ENCODE assay signal across 10 cellular contexts in the genomic region with DNA sequence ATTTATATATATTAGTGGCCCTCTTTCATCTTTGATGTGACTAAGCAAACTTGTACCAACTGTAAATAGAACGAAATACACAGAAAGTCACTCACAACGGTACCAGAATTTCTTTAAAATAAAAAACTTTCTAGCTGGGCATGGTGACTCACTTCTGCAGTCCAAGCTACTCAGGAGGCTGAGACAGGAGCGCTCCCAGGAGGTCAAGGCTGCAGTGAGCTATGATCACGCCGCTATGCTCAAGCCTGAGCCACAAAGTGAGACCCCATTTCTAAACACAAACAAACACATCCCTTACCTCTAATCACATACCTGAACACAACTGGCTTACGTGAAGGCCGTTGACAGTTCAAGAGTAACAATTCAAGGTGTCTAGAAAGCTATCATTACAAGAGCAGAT. TPM values are rescaled to one million over a fixed set of nuclear protein-coding genes. Genes with fewer than 3 reads are reported as not detected.
DNase-seq lines count a peak whose midpoint lies in the region; ATAC-seq and TF ChIP-seq lines count a peak whose summit lies in the region.
"Had no signal": no experiment of that assay in that cellular context is flagged by ENCODE, and none has a peak within 500 bp of the region (broad histone marks: within the 10 kb centered on the region; RNA-seq: fewer than 3 reads in every experiment).

No MANE protein-coding gene starts in this region.

- intact Hi-C loops in naive thymus-derived CD4-positive, alpha-beta T cell (cut with micrococcal nuclease): loop anchor here in 1 of 2 donors (5.0 kb wide), 1 partner anchor 54 kb away; the partner anchor contains the start of gene GHDC
- intact Hi-C loops in vagina (cut with DNase I): no loop called here

- no peak for TF ChIP-seq CTCF in vagina (IDR thresholded peaks at IDR 0.05)

- POLR2A ChIA-PET in naive thymus-derived CD4-positive, alpha-beta T cell (lab: Charles Lee): interaction anchor here (0.6 to 7.7 kb wide), 11 partner anchors 9 to 229 kb away, joined by 3 to 321 read pairs (median 4); partner anchors contain the start of genes DNAJC7, GHDC, STAT3 and STAT5A

- CTCF ChIA-PET in naive thymus-derived CD4-positive, alpha-beta T cell (lab: Charles Lee): interaction anchor here (0.6 to 3.4 kb wide), 6 partner anchors 8 to 66 kb away, joined by 3 to 24 read pairs (median 4); partner anchors contain the start of gene STAT5B

- peak overlapping the region; percentile 82 for H3K27ac Mint-ChIP-seq in stimulated activated naive CD8-positive, alpha-beta T cell treated with anti-CD3 and anti-CD28 coated beads, Interleukin-15, Interleukin-2, amounts not matched to agents 100 ng/mL and 50 ng/mL, for 24 hours
- peak overlapping the region; percentile 98 for H3K27ac Mint-ChIP-seq in activated naive CD8-positive, alpha-beta T cell treated with anti-CD3 and anti-CD28 coated beads, Interleukin-2, amount 50 U/mL, for 24 hours
- H3K27ac Mint-ChIP-seq in naive thymus-derived CD4-positive, alpha-beta T cell: peak overlapping the region; percentile 97 to 99 (median 99)

- no peak for DNase-seq in stimulated activated naive CD8-positive, alpha-beta T cell treated with anti-CD3 and anti-CD28 coated beads, Interleukin-15, Interleukin-2, amounts not matched to agents 100 U/mL and 50 U/mL, for 24 hours
- no peak for DNase-seq in activated naive CD8-positive, alpha-beta T cell treated with anti-CD3 and anti-CD28 coated beads, Interleukin-2, amount 50 U/mL, for 24 hours
- peak in 1 of 9 donors; percentile 14 for DNase-seq in naive thymus-derived CD4-positive, alpha-beta T cell
- no peak for DNase-seq in vagina (ENCODE audit: extremely low spot score in 2 of 2)
- DNase-seq in NCI-H1694 (lab: John Stamatoyannopoulos, UW): no peak
- no peak for DNase-seq in UCSD-AML1 (lab: John Stamatoyannopoulos, UW; ENCODE audit: unreplicated experiment)
- DNase-seq: GDM1, NCI-H1417 treated with DMSO at 0.1 percent for 48 hours had no signal

- peak overlapping the region; percentile 30 for H3K4me3 Mint-ChIP-seq in stimulated activated naive CD8-positive, alpha-beta T cell treated with anti-CD3 and anti-CD28 coated beads, Interleukin-15, Interleukin-2, amounts not matched to agents 100 ng/mL and 50 ng/mL, for 24 hours
- H3K4me3 Mint-ChIP-seq in activated naive CD8-positive, alpha-beta T cell treated with anti-CD3 and anti-CD28 coated beads, Interleukin-2, amount 50 U/mL, for 24 hours: peak overlapping the region; percentile 30
- H3K4me3 Mint-ChIP-seq in naive thymus-derived CD4-positive, alpha-beta T cell: peak overlapping the region; percentile 61 to 92 (median 80)

- H3K27ac ChIP-seq in naive thymus-derived CD4-positive, alpha-beta T cell (ENCODE audit: low read depth, low read length): peak overlapping the region; percentile 97
- peak overlapping the region; percentile 88 for H3K27ac ChIP-seq in vagina

- no peak for TF ChIP-seq POLR2A in vagina (IDR thresholded peaks at IDR 0.05)

- H3K4me1 Mint-ChIP-seq in stimulated activated naive CD8-positive, alpha-beta T cell treated with anti-CD3 and anti-CD28 coated beads, Interleukin-15, Interleukin-2, amounts not matched to agents 100 ng/mL and 50 ng/mL, for 24 hours (ENCODE audit: low read depth): peaks cover 66% of the 10 kb centered on the region
- H3K4me1 Mint-ChIP-seq in activated naive CD8-positive, alpha-beta T cell treated with anti-CD3 and anti-CD28 coated beads, Interleukin-2, amount 50 U/mL, for 24 hours: peaks cover 64% of the 10 kb centered on the region
- peaks cover 55 to 83% (median 71%) of the 10 kb centered on the region in 7 donors for H3K4me1 Mint-ChIP-seq in naive thymus-derived CD4-positive, alpha-beta T cell

- H3K9me3 Mint-ChIP-seq in stimulated activated naive CD8-positive, alpha-beta T cell treated with anti-CD3 and anti-CD28 coated beads, Interleukin-15, Interleukin-2, amounts not matched to agents 100 ng/mL and 50 ng/mL, for 24 hours: no peaks in the 10 kb centered on the region
- no peaks in the 10 kb centered on the region for H3K9me3 Mint-ChIP-seq in activated naive CD8-positive, alpha-beta T cell treated with anti-CD3 and anti-CD28 coated beads, Interleukin-2, amount 50 U/mL, for 24 hours
- peaks cover 0 to 4% (median 0%) of the 10 kb centered on the region in 11 donors for H3K9me3 Mint-ChIP-seq in naive thymus-derived CD4-positive, alpha-beta T cell

- no peaks in the 10 kb centered on the region for H3K36me3 ChIP-seq in naive thymus-derived CD4-positive, alpha-beta T cell (ENCODE audit: control insufficient read depth in 2 of 3, insufficient read depth in 3 of 3, low read length in 3 of 3)
- no peaks in the 10 kb centered on the region for H3K36me3 ChIP-seq in vagina

- ATAC-seq in stimulated activated naive CD8-positive, alpha-beta T cell treated with anti-CD3 and anti-CD28 coated beads, Interleukin-15, Interleukin-2, amounts not matched to agents 100 U/mL and 50 U/mL, for 24 hours: no peak
- no peak for ATAC-seq in activated naive CD8-positive, alpha-beta T cell treated with anti-CD3 and anti-CD28 coated beads, Interleukin-2, amount 50 U/mL, for 24 hours
- ATAC-seq in naive thymus-derived CD4-positive, alpha-beta T cell: no peak
- ATAC-seq in HG03571 (IDR thresholded peaks at IDR 0.05; ENCODE audit: unreplicated experiment): no peak

- no peaks in the 10 kb centered on the region for H3K27me3 Mint-ChIP-seq in stimulated activated naive CD8-positive, alpha-beta T cell treated with anti-CD3 and anti-CD28 coated beads, Interleukin-15, Interleukin-2, amounts not matched to agents 100 ng/mL and 50 ng/mL, for 24 hours
- H3K27me3 Mint-ChIP-seq in activated naive CD8-positive, alpha-beta T cell treated with anti-CD3 and anti-CD28 coated beads, Interleukin-2, amount 50 U/mL, for 24 hours: no peaks in the 10 kb centered on the region
- no peaks in the 10 kb centered on the region for H3K27me3 Mint-ChIP-seq in naive thymus-derived CD4-positive, alpha-beta T cell

- no peaks in the 10 kb centered on the region for H3K9me3 ChIP-seq in naive thymus-derived CD4-positive, alpha-beta T cell (ENCODE audit: control insufficient read depth in 2 of 3, low read length in 3 of 3)
- H3K9me3 ChIP-seq in vagina: no peaks in the 10 kb centered on the region

- H3K36me3 Mint-ChIP-seq in stimulated activated naive CD8-positive, alpha-beta T cell treated with anti-CD3 and anti-CD28 coated beads, Interleukin-15, Interleukin-2, amounts not matched to agents 100 ng/mL and 50 ng/mL, for 24 hours (ENCODE audit: low read depth): peaks cover 8% of the 10 kb centered on the region
- peaks cover 5% of the 10 kb centered on the region for H3K36me3 Mint-ChIP-seq in activated naive CD8-positive, alpha-beta T cell treated with anti-CD3 and anti-CD28 coated beads, Interleukin-2, amount 50 U/mL, for 24 hours (ENCODE audit: low read depth)
- peaks cover 0 to 8% (median 3%) of the 10 kb centered on the region in 5 donors for H3K36me3 Mint-ChIP-seq in naive thymus-derived CD4-positive, alpha-beta T cell

- H3K27me3 ChIP-seq in naive thymus-derived CD4-positive, alpha-beta T cell (ENCODE audit: control insufficient read depth in 2 of 2, insufficient read depth in 2 of 2, low read length in 2 of 2): no peaks in the 10 kb centered on the region
- H3K27me3 ChIP-seq in vagina: no peaks in the 10 kb centered on the region

- H3K4me1 ChIP-seq in naive thymus-derived CD4-positive, alpha-beta T cell (ENCODE audit: control insufficient read depth in 2 of 2, insufficient read depth in 2 of 2, low read length in 2 of 2): peaks cover 46 to 49% of the 10 kb centered on the region in 2 donors
- peaks cover 47% of the 10 kb centered on the region for H3K4me1 ChIP-seq in vagina

- peak overlapping the region; percentile 39 for H3K4me3 ChIP-seq in naive thymus-derived CD4-positive, alpha-beta T cell (ENCODE audit: low read length)
- H3K4me3 ChIP-seq in vagina: no peak overlapping the region

RNA-seq across cellular contexts. Expression of gene STAT5B, which starts 29.7 kb away (rescaled TPM):
- 100 to 1,000 TPM; 143 to 192 (median 183) TPM for total RNA-seq in naive thymus-derived CD4-positive, alpha-beta T cell
- polyA plus RNA-seq in naive thymus-derived CD4-positive, alpha-beta T cell: 100 to 1,000 TPM in 1 of 2 donors, 10 to 100 TPM in 1; 98.0 to 135 TPM
- total RNA-seq in vagina: 74.6 TPM

RNA-seq across cellular contexts. Expression of gene STAT5A, which starts 41.8 kb away (rescaled TPM):
- 100 to 1,000 TPM; 111 to 162 (median 150) TPM for total RNA-seq in naive thymus-derived CD4-positive, alpha-beta T cell
- polyA plus RNA-seq in naive thymus-derived CD4-positive, alpha-beta T cell: 100 to 1,000 TPM in 1 of 2 donors, 10 to 100 TPM in 1; 72.8 to 150 TPM
- 38.3 TPM for total RNA-seq in vagina

RNA-seq across cellular contexts. Expression of gene GHDC, which starts 52.2 kb away (rescaled TPM):
- 10 to 100 TPM; 15.5 to 29.8 (median 19.9) TPM for total RNA-seq in naive thymus-derived CD4-positive, alpha-beta T cell
- 10 to 100 TPM; 15.2 to 17.4 TPM for polyA plus RNA-seq in naive thymus-derived CD4-positive, alpha-beta T cell
- total RNA-seq in vagina: 35.1 TPM

Comparison
In these comparisons a context has a peak if more than half of its experiments do, and no peak if none do; other contexts are left out.
1. H3K4me3 Mint-ChIP-seq: peak in every context shown above with its lines; median percentile 80 in naive thymus-derived CD4-positive, alpha-beta T cell; 30 in stimulated activated naive CD8-positive, alpha-beta T cell treated with anti-CD3 and anti-CD28 coated beads, Interleukin-15, Interleukin-2, amounts not matched to agents 100 ng/mL and 50 ng/mL, for 24 hours; 30 in activated naive CD8-positive, alpha-beta T cell treated with anti-CD3 and anti-CD28 coated beads, Interleukin-2, amount 50 U/mL, for 24 hours.